In genomic region chr2:84906108-84906899, GRCh38 we compare ENCODE assay signal across 8 cellular contexts. TPM values are rescaled to one million over a fixed set of nuclear protein-coding genes. Genes with fewer than 3 reads are reported as not detected.
DNase-seq lines count a peak whose midpoint lies in the region; ATAC-seq and TF ChIP-seq lines count a peak whose summit lies in the region.

No MANE protein-coding gene starts in this region.

- H3K36me3 Mint-ChIP-seq in activated CD4-positive, alpha-beta T cell treated with anti-CD3 and anti-CD28 coated beads, Interleukin-2, amount 10 ng/mL, durations not matched to agents 7 days and 5 days (ENCODE audit: low read depth): peaks cover 56% of the 10 kb centered on the region
- H3K36me3 Mint-ChIP-seq in endodermal cell (ENCODE audit: low read depth): peaks cover 33% of the 10 kb centered on the region

- peaks cover 73% of the 10 kb centered on the region for H3K4me1 Mint-ChIP-seq in activated CD4-positive, alpha-beta T cell treated with anti-CD3 and anti-CD28 coated beads, Interleukin-2, amount 10 ng/mL, durations not matched to agents 7 days and 5 days
- H3K4me1 Mint-ChIP-seq in endodermal cell: peaks cover 14% of the 10 kb centered on the region

- H3K27ac Mint-ChIP-seq in activated CD4-positive, alpha-beta T cell treated with anti-CD3 and anti-CD28 coated beads, Interleukin-2, amount 10 ng/mL, durations not matched to agents 7 days and 5 days: peak overlapping the region; percentile 93
- peak overlapping the region; percentile 94 for H3K27ac Mint-ChIP-seq in endodermal cell

- no peaks in the 10 kb centered on the region for H3K9me3 ChIP-seq in BE2C
- no peaks in the 10 kb centered on the region for H3K9me3 ChIP-seq in endodermal cell (ENCODE audit: control insufficient read depth, low read length)
- no peaks in the 10 kb centered on the region for H3K9me3 ChIP-seq in muscle layer of colon (ENCODE audit: low read length)
- no peaks in the 10 kb centered on the region for H3K9me3 ChIP-seq in tibial artery

- 1% methylated on average over 23 to 38 of the region's 38 CpGs for WGBS in endodermal cell (ENCODE audit: insufficient coverage in 1 of 2, insufficient read length in 1 of 2), 2 experiments

- H3K4me1 ChIP-seq in BE2C: no peaks in the 10 kb centered on the region
- H3K4me1 ChIP-seq in endodermal cell (ENCODE audit: control insufficient read depth, insufficient read depth, low read length): no peaks in the 10 kb centered on the region
- peaks cover 14% of the 10 kb centered on the region for H3K4me1 ChIP-seq in muscle layer of colon (ENCODE audit: insufficient read depth, low read length)
- H3K4me1 ChIP-seq in tibial artery: peaks cover 0 to 11% (median 5%) of the 10 kb centered on the region in 4 donors

- TF ChIP-seq CTCF in BE2C (IDR thresholded peaks at IDR 0.05; ENCODE audit: low read depth, low read length) (no peak), endodermal cell (conservative IDR thresholded peaks at IDR 0.05) (no peak), tibial artery (IDR thresholded peaks at IDR 0.05) (no peak)

- CTCF ChIA-PET in activated CD4-positive, alpha-beta T cell treated with anti-CD3 and anti-CD28 coated beads, Interleukin-2, amount 10 ng/mL, durations not matched to agents 7 days and 5 days (lab: Charles Lee): interaction anchor here (0.8 to 6.3 kb wide), 6 partner anchors 11 to 24 kb away, joined by 3 to 71 read pairs (median 7); no protein-coding TSS in a partner anchor

- peak overlapping the region; percentile 91 for H3K4me3 Mint-ChIP-seq in activated CD4-positive, alpha-beta T cell treated with anti-CD3 and anti-CD28 coated beads, Interleukin-2, amount 10 ng/mL, durations not matched to agents 7 days and 5 days
- peak overlapping the region; percentile 97 for H3K4me3 Mint-ChIP-seq in endodermal cell

- H3K27ac ChIP-seq in endodermal cell (ENCODE audit: low read depth, low read length) (peak overlapping the region; percentile 84), muscle layer of colon (ENCODE audit: low read depth, low read length) (peak overlapping the region; percentile 93), tibial artery (peak overlapping the region; percentile 85 to 90)

- intact Hi-C loops in tibial artery (cut with DNase I; ENCODE audit: low total_unique reads): no loop called here

- H3K9me3 Mint-ChIP-seq in activated CD4-positive, alpha-beta T cell treated with anti-CD3 and anti-CD28 coated beads, Interleukin-2, amount 10 ng/mL, durations not matched to agents 7 days and 5 days: peaks cover 27% of the 10 kb centered on the region
- H3K9me3 Mint-ChIP-seq in endodermal cell: peaks cover 3% of the 10 kb centered on the region

- H3K27me3 ChIP-seq in BE2C (peaks cover 5% of the 10 kb centered on the region), endodermal cell (ENCODE audit: control insufficient read depth, insufficient read depth, low read length, poor library complexity, severe bottlenecking) (no peaks in the 10 kb centered on the region), muscle layer of colon (ENCODE audit: control insufficient read depth in 1 of 2, insufficient read depth in 2 of 2, low read length in 2 of 2) (no peaks in the 10 kb centered on the region), tibial artery (no peaks in the 10 kb centered on the region)

- POLR2A ChIA-PET in activated CD4-positive, alpha-beta T cell treated with anti-CD3 and anti-CD28 coated beads, Interleukin-2, amount 10 ng/mL, durations not matched to agents 7 days and 5 days (lab: Charles Lee): interaction anchor here (0.6 to 2.4 kb wide), 7 partner anchors 14 to 63 kb away, joined by 3 to 21 read pairs (median 5); no protein-coding TSS in a partner anchor

- ATAC-seq in GM19372 (IDR thresholded peaks at IDR 0.05; ENCODE audit: low read depth, unreplicated experiment) (peak; percentile 31), HG03439 (IDR thresholded peaks at IDR 0.05; ENCODE audit: unreplicated experiment) (peak; percentile 32)

- H3K36me3 ChIP-seq in BE2C: no peaks in the 10 kb centered on the region
- H3K36me3 ChIP-seq in endodermal cell (ENCODE audit: control insufficient read depth, insufficient read depth, low read length): peaks cover 10% of the 10 kb centered on the region
- no peaks in the 10 kb centered on the region for H3K36me3 ChIP-seq in muscle layer of colon (ENCODE audit: insufficient read depth, low read length)
- peaks cover 0 to 6% (median 6%) of the 10 kb centered on the region in 3 donors for H3K36me3 ChIP-seq in tibial artery

- peak overlapping the region; percentile 99 for H3K9ac ChIP-seq in endodermal cell (ENCODE audit: extremely low read depth, low read length, poor library complexity, severe bottlenecking)
- H3K9ac ChIP-seq in muscle layer of colon (ENCODE audit: low read length): peak overlapping the region; percentile 72

- DNase-seq in BE2C: peak; percentile 16
- DNase-seq in activated CD4-positive, alpha-beta T cell treated with anti-CD3 and anti-CD28 coated beads, Interleukin-2, amount 10 ng/mL, durations not matched to agents 7 days and 5 days: peak; percentile 77
- peak; percentile 59 for DNase-seq in endodermal cell
- DNase-seq in tibial artery: peak in 1 of 2 donors; percentile 76
- DNase-seq in NCI-H2107 (lab: John Stamatoyannopoulos, UW): no peak

- no peaks in the 10 kb centered on the region for H3K27me3 Mint-ChIP-seq in activated CD4-positive, alpha-beta T cell treated with anti-CD3 and anti-CD28 coated beads, Interleukin-2, amount 10 ng/mL, durations not matched to agents 7 days and 5 days
- peaks cover 25% of the 10 kb centered on the region for H3K27me3 Mint-ChIP-seq in endodermal cell (ENCODE audit: insufficient read depth)

- H3K4me3 ChIP-seq in BE2C (ENCODE audit: low read depth, low read length) (peak overlapping the region; percentile 71), endodermal cell (ENCODE audit: low read length) (peak overlapping the region; percentile 94), muscle layer of colon (ENCODE audit: low read depth in 1 of 2, low read length in 2 of 2) (peak overlapping the region; percentile 82 to 93), tibial artery (peak overlapping the region; percentile 79 to 98)

RNA-seq across cellular contexts. Expression of gene TMSB10, which starts 0.8 kb away (rescaled TPM):
- polyA plus RNA-seq in BE2C (2012; ENCODE audit: insufficient read depth, insufficient read length, low read depth): 925 TPM
- 1,000 to 10,000 TPM; 5,491 to 5,845 TPM for total RNA-seq in activated CD4-positive, alpha-beta T cell treated with anti-CD3 and anti-CD28 coated beads, Interleukin-2, amount 10 ng/mL, durations not matched to agents 7 days and 5 days
- 1,000 to 10,000 TPM; 2,719 to 2,976 TPM for total RNA-seq in endodermal cell
- 2,581 TPM for polyA plus RNA-seq in endodermal cell (2013, experiment 1 of 2)
- polyA plus RNA-seq in endodermal cell (2013, experiment 2 of 2): 2,852 TPM

RNA-seq across cellular contexts. Expression of gene TRABD2A, which starts 25.4 kb away (rescaled TPM):
- polyA plus RNA-seq in BE2C (2012; ENCODE audit: insufficient read depth, insufficient read length, low read depth): not detected
- total RNA-seq in activated CD4-positive, alpha-beta T cell treated with anti-CD3 and anti-CD28 coated beads, Interleukin-2, amount 10 ng/mL, durations not matched to agents 7 days and 5 days: 10 to 100 TPM; 70.2 to 74.6 TPM
- total RNA-seq in endodermal cell: 1 to 10 TPM; 4.8 to 7.7 TPM
- 2.1 TPM for polyA plus RNA-seq in endodermal cell (2013, experiment 1 of 2)
- polyA plus RNA-seq in endodermal cell (2013, experiment 2 of 2): 2.0 TPM

Comparison
In these comparisons a context has a peak if more than half of its experiments do, and no peak if none do; other contexts are left out.
1. RNA of gene TRABD2A, which starts 25.4 kb away (total RNA-seq): 70.2 to 74.6 TPM in activated CD4-positive, alpha-beta T cell treated with anti-CD3 and anti-CD28 coated beads, Interleukin-2, amount 10 ng/mL, durations not matched to agents 7 days and 5 days; 4.8 to 7.7 TPM in endodermal cell; every median in the first group is over 4 times any median in the second.
2. Peak in every context shown above with its lines, with median percentiles within 50 percentile points of each other: H3K4me3 ChIP-seq and H3K27ac ChIP-seq.